13 cellular contexts compared by ENCODE assay signal in genomic region chr11:48036011-48036410, GRCh38. TPM values are rescaled to one million over a fixed set of nuclear protein-coding genes. Genes with fewer than 3 reads are reported as not detected.
DNase-seq lines count a peak whose midpoint lies in the region; ATAC-seq and TF ChIP-seq lines count a peak whose summit lies in the region.
"Had no signal": no experiment of that assay in that cellular context is flagged by ENCODE, and none has a peak within 500 bp of the region (broad histone marks: within the 10 kb centered on the region; RNA-seq: fewer than 3 reads in every experiment).

No MANE protein-coding gene starts in this region.

- H3K9me3 ChIP-seq in T-helper 17 cell (ENCODE audit: control insufficient read depth, low read length, poor library complexity, severe bottlenecking) = no peaks in the 10 kb centered on the region
- no peaks in the 10 kb centered on the region for H3K9me3 ChIP-seq in skeletal muscle tissue (ENCODE audit: control insufficient read depth in 3 of 3, low read length in 3 of 3)

- TF ChIP-seq CTCF in GM10266 (IDR thresholded peaks at IDR 0.05; ENCODE audit: control insufficient read depth, insufficient read depth, low read depth, missing control alignments) = no peak

- no peak for DNase-seq in activated CD4-positive, CD25-positive, alpha-beta regulatory T cell (lab: John Stamatoyannopoulos, UW)
- no peak for DNase-seq in T-helper 17 cell
- peak; percentile 35 for DNase-seq in iPS-NIHi11 (ENCODE audit: low spot score)
- DNase-seq in SIG-M5 treated with dmso at 0.1 percent for 504 hours (lab: John Stamatoyannopoulos, UW; ENCODE audit: unreplicated experiment) = no peak
- DNase-seq in effector CD8-positive, alpha-beta T cell (lab: John Stamatoyannopoulos, UW) = no peak
- no peak for DNase-seq in GM10266 (ENCODE audit: extremely low spot score)
- DNase-seq: ACHN; activated CD4-positive, CD25-positive, alpha-beta regulatory T cell treated with anti-CD3 and anti-CD28 coated beads, Interleukin-2, amount 50 U/mL, for 72 hours; NCI-H2029; RPMI8226; stimulated activated CD4-positive, alpha-beta T cell treated with anti-CD3 and anti-CD28 coated beads, Interleukin-15, amount 100 ng/mL, for 24 hours had no signal

- peak overlapping the region; percentile 9 for H3K27ac Mint-ChIP-seq in T-helper 17 cell

- peak; percentile 47 to 66 for ATAC-seq in activated CD4-positive, CD25-positive, alpha-beta regulatory T cell treated with anti-CD3 and anti-CD28 coated beads, Interleukin-2, amount 50 U/mL, for 24 hours
- peak; percentile 23 for ATAC-seq in T-helper 17 cell

- H3K27me3 Mint-ChIP-seq in T-helper 17 cell = no peaks in the 10 kb centered on the region

- peaks cover 26 to 49% (median 29%) of the 10 kb centered on the region in 3 donors for H3K4me1 ChIP-seq in skeletal muscle tissue (ENCODE audit: control insufficient read depth in 3 of 3, insufficient read depth in 3 of 3, low read length in 3 of 3)

- no peak overlapping the region for H3K4me3 ChIP-seq in skeletal muscle tissue (ENCODE audit: low read length in 3 of 3)

- H3K27ac ChIP-seq in skeletal muscle tissue (ENCODE audit: low read depth, low read length) = peak overlapping the region; percentile 73

- H3K36me3 ChIP-seq in skeletal muscle tissue (ENCODE audit: control insufficient read depth in 3 of 3, insufficient read depth in 3 of 3, low read length in 3 of 3) = no peaks in the 10 kb centered on the region

- H3K9ac ChIP-seq in skeletal muscle tissue (ENCODE audit: low read depth in 1 of 3, low read length in 3 of 3) = no peak overlapping the region

- peaks cover 8% of the 10 kb centered on the region for H3K36me3 Mint-ChIP-seq in T-helper 17 cell (ENCODE audit: low read depth)

- H3K27me3 ChIP-seq in skeletal muscle tissue (ENCODE audit: control insufficient read depth in 3 of 3, insufficient read depth in 3 of 3, low read length in 3 of 3) = no peaks in the 10 kb centered on the region

- peaks cover 42% of the 10 kb centered on the region for H3K4me1 Mint-ChIP-seq in T-helper 17 cell

- peak overlapping the region; percentile 37 for H3K4me3 Mint-ChIP-seq in T-helper 17 cell

RNA-seq across cellular contexts. Expression of gene PTPRJ, which starts 55.7 kb away (rescaled TPM):
- total RNA-seq in T-helper 17 cell (10 to 100 TPM; 33.2 to 83.9 TPM), skeletal muscle tissue (6.3 TPM)
